In genomic region chr12:13061377-13061776, GRCh38 we compare ENCODE assay signal across 28 cellular contexts. TPM values are rescaled to one million over a fixed set of nuclear protein-coding genes. Genes with fewer than 3 reads are reported as not detected.
"Had no signal": no experiment of that assay in that cellular context is flagged by ENCODE, and none has a peak within 500 bp of the region (broad histone marks: within the 10 kb centered on the region; RNA-seq: fewer than 3 reads in every experiment).

No MANE protein-coding gene starts in this region.

- DNase-seq: activated B cell treated with CpG ODN at 0.5 μM for 24 hours; activated CD4-positive, alpha-beta T cell treated with anti-CD3 and anti-CD28 coated beads for 36 hours; activated CD4-positive, alpha-beta T cell treated with anti-CD3 and anti-CD28 coated beads, Interleukin-2, amount 50 U/mL, for 48 hours; activated CD8-positive, alpha-beta memory T cell treated with anti-CD3 and anti-CD28 coated beads, Interleukin-2, amount 50 U/mL, for 48 hours; activated naive CD4-positive, alpha-beta T cell treated with Interleukin-2 at 50 U/mL for 16 hours; activated naive CD8-positive, alpha-beta T cell treated with anti-CD3 and anti-CD28 coated beads for 36 hours; activated T-cell treated with anti-CD3 and anti-CD28 coated beads, Interleukin-2, amount 50 U/mL, for 4 hours; cortex of kidney; foreskin keratinocyte; immature natural killer cell; kidney glomerular epithelial cell; left lung; naive thymus-derived CD8-positive, alpha-beta T cell; stimulated activated CD4-positive, alpha-beta T cell treated with anti-CD3 and anti-CD28 coated beads, Interleukin-2, amount 100 ng/mL, for 24 hours; stomach; trophoblast cell had no signal

- H3K4me1 Mint-ChIP-seq: activated B cell treated with CpG ODN at 0.5 μM for 24 hours; activated naive CD8-positive, alpha-beta T cell treated with anti-CD3 and anti-CD28 coated beads for 36 hours; immature natural killer cell; naive thymus-derived CD8-positive, alpha-beta T cell; neural progenitor cell; stimulated activated memory B cell treated with anti-CD40 and anti-IgM and Interleukin-4, amounts not matched to agents 10 μg/mL and 1 μg/mL and 100 μg/mL, for 72 hours had no signal

- H3K9ac ChIP-seq: neural progenitor cell had no signal

- H3K9me3 ChIP-seq: left lung, stomach, vagina had no signal

- H3K36me3 ChIP-seq: neural progenitor cell had no signal

- H3K4me3 Mint-ChIP-seq: activated B cell treated with CpG ODN at 0.5 μM for 24 hours; activated CD4-positive, alpha-beta T cell treated with anti-CD3 and anti-CD28 coated beads for 36 hours; activated naive CD8-positive, alpha-beta T cell treated with anti-CD3 and anti-CD28 coated beads for 36 hours; activated T-cell treated with anti-CD3 and anti-CD28 coated beads, Interleukin-2, amount 50 U/mL, for 4 hours; immature natural killer cell; naive thymus-derived CD8-positive, alpha-beta T cell; neural progenitor cell; stimulated activated memory B cell treated with anti-CD40 and anti-IgM and Interleukin-4, amounts not matched to agents 10 μg/mL and 1 μg/mL and 100 μg/mL, for 72 hours had no signal

- H3K27ac Mint-ChIP-seq: activated B cell treated with CpG ODN at 0.5 μM for 24 hours; activated CD4-positive, alpha-beta T cell treated with anti-CD3 and anti-CD28 coated beads for 36 hours; activated naive CD8-positive, alpha-beta T cell treated with anti-CD3 and anti-CD28 coated beads for 36 hours; immature natural killer cell; naive thymus-derived CD8-positive, alpha-beta T cell; neural progenitor cell; stimulated activated memory B cell treated with anti-CD40 and anti-IgM and Interleukin-4, amounts not matched to agents 10 μg/mL and 1 μg/mL and 100 μg/mL, for 72 hours had no signal

- H3K4me3 ChIP-seq: hepatocyte, left lung, lung, neural progenitor cell, stomach, vagina had no signal

- H3K9me3 Mint-ChIP-seq: activated B cell treated with CpG ODN at 0.5 μM for 24 hours; activated naive CD8-positive, alpha-beta T cell treated with anti-CD3 and anti-CD28 coated beads for 36 hours; activated T-cell treated with anti-CD3 and anti-CD28 coated beads, Interleukin-2, amount 50 U/mL, for 4 hours; immature natural killer cell; naive thymus-derived CD8-positive, alpha-beta T cell; neural progenitor cell; stimulated activated memory B cell treated with anti-CD40 and anti-IgM and Interleukin-4, amounts not matched to agents 10 μg/mL and 1 μg/mL and 100 μg/mL, for 72 hours had no signal

- H3K4me1 ChIP-seq: foreskin keratinocyte, left lung, stomach, vagina had no signal

- H3K27ac ChIP-seq: foreskin keratinocyte, hepatocyte, left lung, neural progenitor cell, stomach, vagina had no signal

- H3K27me3 Mint-ChIP-seq: activated B cell treated with CpG ODN at 0.5 μM for 24 hours; activated CD4-positive, alpha-beta T cell treated with anti-CD3 and anti-CD28 coated beads for 36 hours; activated naive CD8-positive, alpha-beta T cell treated with anti-CD3 and anti-CD28 coated beads for 36 hours; naive thymus-derived CD8-positive, alpha-beta T cell; stimulated activated memory B cell treated with anti-CD40 and anti-IgM and Interleukin-4, amounts not matched to agents 10 μg/mL and 1 μg/mL and 100 μg/mL, for 72 hours had no signal

- H3K27me3 ChIP-seq: foreskin keratinocyte, hepatocyte, left lung, neural progenitor cell, stomach, vagina had no signal

RNA-seq across cellular contexts. Expression of gene GSG1, which starts 42.1 kb away (rescaled TPM):
- total RNA-seq: activated B cell treated with CpG ODN at 0.5 μM for 24 hours; activated CD4-positive, alpha-beta T cell treated with anti-CD3 and anti-CD28 coated beads for 36 hours; activated CD8-positive, alpha-beta memory T cell treated with anti-CD3 and anti-CD28 coated beads for 36 hours; activated naive CD8-positive, alpha-beta T cell treated with anti-CD3 and anti-CD28 coated beads for 36 hours; activated T-cell treated with anti-CD3 and anti-CD28 coated beads, Interleukin-2, amount 50 U/mL, for 4 hours; cerebellum; foreskin keratinocyte; glomerular endothelial cell; hepatocyte; lung; naive thymus-derived CD8-positive, alpha-beta T cell; posterior vena cava; sciatic nerve; stomach; T-helper 2 cell treated with Interferon-gamma antibody and Interleukin-4, amounts not matched to agents 100 ng/mL and 5 ng/mL, for 36 hours; temporal lobe; vagina had no signal
- polyA plus RNA-seq: lung, stomach had no signal
